Comparison of ENCODE assay signal across 24 cellular contexts in genomic region chr6:72820906-72821305, GRCh38.
"Had no signal": no experiment of that assay in that cellular context is flagged by ENCODE, and none has a peak within 500 bp of the region (broad histone marks: within the 10 kb centered on the region; RNA-seq: fewer than 3 reads in every experiment).

No MANE protein-coding gene starts in this region.

- DNase-seq: activated CD4-positive, alpha-beta memory T cell treated with anti-CD3 and anti-CD28 coated beads, Interleukin-2, amount 10 ng/mL, durations not matched to agents 7 days and 5 days; activated CD4-positive, alpha-beta T cell treated with anti-CD3 and anti-CD28 coated beads for 48 hours; activated CD4-positive, CD25-positive, alpha-beta regulatory T cell; activated CD8-positive, alpha-beta memory T cell treated with anti-CD3 and anti-CD28 coated beads, Interleukin-2, amount 10 ng/mL, durations not matched to agents 7 days and 5 days; activated naive CD4-positive, alpha-beta T cell; activated naive CD8-positive, alpha-beta T cell treated with anti-CD3 and anti-CD28 coated beads, Interleukin-2, amount 10 ng/mL, durations not matched to agents 7 days and 5 days; amygdala; body of pancreas; central memory CD4-positive, alpha-beta T cell; dorsolateral prefrontal cortex; hypothalamus; kidney; nucleus accumbens; stimulated activated CD4-positive, alpha-beta T cell treated with anti-CD3 and anti-CD28 coated beads, Interleukin-15, amount 100 ng/mL, for 24 hours; stimulated activated CD4-positive, alpha-beta T cell treated with anti-CD3 and anti-CD28 coated beads, Interleukin-2, amount 100 ng/mL, for 48 hours; T1000; trophoblast cell had no signal

- H3K4me3 Mint-ChIP-seq: activated CD4-positive, alpha-beta memory T cell treated with anti-CD3 and anti-CD28 coated beads, Interleukin-2, amount 10 ng/mL, durations not matched to agents 7 days and 5 days; activated CD8-positive, alpha-beta memory T cell treated with anti-CD3 and anti-CD28 coated beads, Interleukin-2, amount 10 ng/mL, durations not matched to agents 7 days and 5 days; activated naive CD8-positive, alpha-beta T cell treated with anti-CD3 and anti-CD28 coated beads, Interleukin-2, amount 10 ng/mL, durations not matched to agents 7 days and 5 days; mesothelial cell of epicardium; nephron; stimulated activated naive CD8-positive, alpha-beta T cell treated with anti-CD3 and anti-CD28 coated beads, Interleukin-15, Interleukin-2, amounts not matched to agents 100 ng/mL and 50 ng/mL, for 24 hours had no signal

- H3K36me3 Mint-ChIP-seq: activated CD8-positive, alpha-beta memory T cell treated with anti-CD3 and anti-CD28 coated beads, Interleukin-2, amount 10 ng/mL, durations not matched to agents 7 days and 5 days; mesothelial cell of epicardium had no signal

- H3K27me3 ChIP-seq: body of pancreas, dorsolateral prefrontal cortex, suprapubic skin had no signal

- ATAC-seq: activated CD8-positive, alpha-beta memory T cell treated with anti-CD3 and anti-CD28 coated beads, Interleukin-2, amount 10 ng/mL, durations not matched to agents 7 days and 5 days; body of pancreas; left lobe of liver had no signal

- H3K9me3 ChIP-seq: body of pancreas, suprapubic skin had no signal

- FAIRE-seq: colon, kidney had no signal

- H3K36me3 ChIP-seq: suprapubic skin had no signal

- H3K4me1 Mint-ChIP-seq: mesothelial cell of epicardium, nephron had no signal

- H3K27me3 Mint-ChIP-seq: activated CD4-positive, alpha-beta memory T cell treated with anti-CD3 and anti-CD28 coated beads, Interleukin-2, amount 10 ng/mL, durations not matched to agents 7 days and 5 days; activated CD8-positive, alpha-beta memory T cell treated with anti-CD3 and anti-CD28 coated beads, Interleukin-2, amount 10 ng/mL, durations not matched to agents 7 days and 5 days; activated naive CD8-positive, alpha-beta T cell treated with anti-CD3 and anti-CD28 coated beads, Interleukin-2, amount 10 ng/mL, durations not matched to agents 7 days and 5 days; stimulated activated naive CD8-positive, alpha-beta T cell treated with anti-CD3 and anti-CD28 coated beads, Interleukin-15, Interleukin-2, amounts not matched to agents 100 ng/mL and 50 ng/mL, for 24 hours had no signal

- H3K27ac ChIP-seq: body of pancreas, suprapubic skin had no signal

- H3K4me1 ChIP-seq: body of pancreas, suprapubic skin had no signal

- H3K4me3 ChIP-seq: body of pancreas, dorsolateral prefrontal cortex, lung, suprapubic skin had no signal

- H3K27ac Mint-ChIP-seq: activated CD4-positive, alpha-beta memory T cell treated with anti-CD3 and anti-CD28 coated beads, Interleukin-2, amount 10 ng/mL, durations not matched to agents 7 days and 5 days; activated CD8-positive, alpha-beta memory T cell treated with anti-CD3 and anti-CD28 coated beads, Interleukin-2, amount 10 ng/mL, durations not matched to agents 7 days and 5 days; activated naive CD8-positive, alpha-beta T cell treated with anti-CD3 and anti-CD28 coated beads, Interleukin-2, amount 10 ng/mL, durations not matched to agents 7 days and 5 days; mesothelial cell of epicardium; nephron; stimulated activated naive CD8-positive, alpha-beta T cell treated with anti-CD3 and anti-CD28 coated beads, Interleukin-15, Interleukin-2, amounts not matched to agents 100 ng/mL and 50 ng/mL, for 24 hours had no signal

- H3K9me3 Mint-ChIP-seq: activated CD4-positive, alpha-beta memory T cell treated with anti-CD3 and anti-CD28 coated beads, Interleukin-2, amount 10 ng/mL, durations not matched to agents 7 days and 5 days; mesothelial cell of epicardium; nephron; stimulated activated naive CD8-positive, alpha-beta T cell treated with anti-CD3 and anti-CD28 coated beads, Interleukin-15, Interleukin-2, amounts not matched to agents 100 ng/mL and 50 ng/mL, for 24 hours had no signal
